Comparison of ENCODE assay signal across 1 cellular context in genomic region chr7:142925413-142925812, GRCh38.
A peak's percentile ranks its signal among the peaks of the same experiment; 100 is the strongest.
TF ChIP-seq lines count a peak whose summit lies in the region.

No MANE protein-coding gene starts in this region.

TF ChIP-seq in K562, 482 proteins besides CTCF, POLR2A, EP300 and RAD21:
- TF ChIP-seq PBX2 (CRISPR knock-in tag; IDR thresholded peaks at IDR 0.05; ENCODE audit: low read depth) (no peak), PBX2 (tag; conservative IDR thresholded peaks at IDR 0.05; ENCODE audit: low read depth) (0 out of 2 replicates have a peak, but pooled peaks have one; percentile 6), NELFE (IDR thresholded peaks at IDR 0.05; ENCODE audit: insufficient read depth, insufficient read length) (no peak), MAX (CRISPR knock-in tag; IDR thresholded peaks at IDR 0.05) (peak; percentile 70), E2F4 (CRISPR knock-in tag; IDR thresholded peaks at IDR 0.05; ENCODE audit: low read depth) (no peak), FOXJ3 (CRISPR knock-in tag; IDR thresholded peaks at IDR 0.05) (no peak), BCOR (IDR thresholded peaks at IDR 0.05) (no peak), FOS (IDR thresholded peaks at IDR 0.05; ENCODE audit: extremely low read depth, insufficient read length) (no peak), NFATC3 (IDR thresholded peaks at IDR 0.05) (no peak), CBX3 (IDR thresholded peaks at IDR 0.05; ENCODE audit: borderline replicate concordance in 1 of 2, low read length in 2 of 2) (peak in 1 of 2 experiments; percentile 53; a peak in 1 of 3 replicates), YY1 (IDR thresholded peaks at IDR 0.05; ENCODE audit: borderline replicate concordance in 1 of 3, control insufficient read depth in 1 of 3, extremely low read depth in 1 of 3, insufficient read depth in 3 of 3, insufficient read length in 1 of 3, insufficient replicate concordance in 2 of 3, low read depth in 1 of 3, low read length in 2 of 3) (peak in 1 of 3 experiments; percentile 52), CTCFL (IDR thresholded peaks at IDR 0.05; ENCODE audit: borderline replicate concordance, insufficient read depth, low read depth, low read length, poor library complexity, severe bottlenecking) (peak; percentile 82), SIRT6 (IDR thresholded peaks at IDR 0.05; ENCODE audit: low read depth, low read length) (no peak), RAD51 (IDR thresholded peaks at IDR 0.05; ENCODE audit: borderline replicate concordance, low read depth) (peak; percentile 18; the same call in 1 of the 2 replicates), CREB1 (IDR thresholded peaks at IDR 0.05) (0 out of 2 replicates have a peak, but pooled peaks have one; percentile 7), CREB1 (CRISPR knock-in tag; IDR thresholded peaks at IDR 0.05) (no peak), SAP30 (IDR thresholded peaks at IDR 0.05; ENCODE audit: borderline replicate concordance, insufficient read depth, low read depth, low read length, poor library complexity, severe bottlenecking) (no peak), MGA (IDR thresholded peaks at IDR 0.05) (peak; percentile 72), L3MBTL2 (IDR thresholded peaks at IDR 0.05) (peak; percentile 80), CTBP1 (IDR thresholded peaks at IDR 0.05; ENCODE audit: borderline replicate concordance) (0 out of 2 replicates have a peak, but pooled peaks have one; percentile 21), ERF (CRISPR knock-in tag; IDR thresholded peaks at IDR 0.05) (no peak), TSC22D4 (tag; IDR thresholded peaks at IDR 0.05) (no peak), E2F6 (IDR thresholded peaks at IDR 0.05; ENCODE audit: borderline replicate concordance in 1 of 2, extremely low read depth in 1 of 2, insufficient read depth in 1 of 2, insufficient read length in 1 of 2, low read depth in 1 of 2, low read length in 1 of 2, poor library complexity in 1 of 2, severe bottlenecking in 1 of 2) (peak in 1 of 2 experiments; percentile 83), USF2 (CRISPR knock-in tag; IDR thresholded peaks at IDR 0.05) (peak; percentile 72), RCOR1 (IDR thresholded peaks at IDR 0.05; ENCODE audit: borderline replicate concordance in 1 of 2, low read depth in 2 of 2, low read length in 2 of 2) (peak in 1 of 2 experiments; percentile 33; a peak in 1 of 4 replicates), MYC (IDR thresholded peaks at IDR 0.05; ENCODE audit: low read depth, low read length) (peak; percentile 78), MYC (CRISPR knock-in tag; IDR thresholded peaks at IDR 0.05; ENCODE audit: borderline replicate concordance, low read depth) (no peak), CREM (IDR thresholded peaks at IDR 0.05; ENCODE audit: low read depth) (0 out of 2 replicates have a peak, but pooled peaks have one; percentile 30), USF1 (CRISPR knock-in tag; IDR thresholded peaks at IDR 0.05) (peak; percentile 86), EHMT2 (IDR thresholded peaks at IDR 0.05) (0 out of 2 replicates have a peak, but pooled peaks have one; percentile 39)
